ENCODE assay signal across 14 cellular contexts in the genomic region with DNA sequence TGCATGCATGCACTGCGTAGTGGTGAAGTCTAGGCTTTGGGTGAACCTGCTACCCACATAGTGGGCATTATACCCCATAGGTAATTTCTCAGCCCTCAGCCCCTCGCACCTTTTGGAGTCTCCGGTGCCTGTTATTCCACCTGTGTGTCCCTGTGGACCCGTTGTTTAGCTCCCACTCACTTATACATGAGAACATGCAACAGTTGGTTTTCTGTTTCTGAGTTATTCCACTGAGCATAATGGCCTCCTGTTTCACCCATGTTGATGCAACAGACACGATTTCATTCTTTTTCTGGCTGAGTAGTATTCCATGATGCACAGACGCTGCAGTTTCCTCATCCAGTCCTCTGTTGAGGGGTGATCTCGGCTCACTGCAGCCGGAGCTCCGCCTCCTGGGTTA.
A peak's percentile ranks its signal among the peaks of the same experiment; 100 is the strongest.
DNase-seq lines count a peak whose midpoint lies in the region; ATAC-seq and TF ChIP-seq lines count a peak whose summit lies in the region.
"Had no signal": no experiment of that assay in that cellular context is flagged by ENCODE, and none has a peak within 500 bp of the region (broad histone marks: within the 10 kb centered on the region; RNA-seq: fewer than 3 reads in every experiment).

No MANE protein-coding gene starts in this region.

- TF ChIP-seq CTCF in HEK293 (tag by site-specific recombination; IDR thresholded peaks at IDR 0.05): no peak
- no peak for TF ChIP-seq CTCF in GM20000 (IDR thresholded peaks at IDR 0.05; ENCODE audit: extremely low read depth, missing control alignments)

- H3K9me3 Mint-ChIP-seq in activated CD8-positive, alpha-beta memory T cell treated with anti-CD3 and anti-CD28 coated beads, Interleukin-2, amount 10 ng/mL, durations not matched to agents 7 days and 5 days (ENCODE audit: low read depth): peaks cover 2% of the 10 kb centered on the region
- no peaks in the 10 kb centered on the region for H3K9me3 Mint-ChIP-seq in activated CD8-positive, alpha-beta T cell treated with anti-CD3 and anti-CD28 coated beads, Interleukin-2, amount 10 ng/mL, durations not matched to agents 7 days and 5 days (ENCODE audit: insufficient read depth)
- no peaks in the 10 kb centered on the region for H3K9me3 Mint-ChIP-seq in naive thymus-derived CD8-positive, alpha-beta T cell

- peaks cover 2% of the 10 kb centered on the region; the same call in 1 of the 2 replicates for H3K4me1 ChIP-seq in HEK293 (ENCODE audit: control insufficient read depth, insufficient read depth, low read length)

- H3K27me3 Mint-ChIP-seq in activated CD8-positive, alpha-beta memory T cell treated with anti-CD3 and anti-CD28 coated beads, Interleukin-2, amount 10 ng/mL, durations not matched to agents 7 days and 5 days: no peaks in the 10 kb centered on the region
- no peaks in the 10 kb centered on the region for H3K27me3 Mint-ChIP-seq in activated CD8-positive, alpha-beta T cell treated with anti-CD3 and anti-CD28 coated beads, Interleukin-2, amount 10 ng/mL, durations not matched to agents 7 days and 5 days (ENCODE audit: low read depth)
- no peaks in the 10 kb centered on the region for H3K27me3 Mint-ChIP-seq in naive thymus-derived CD8-positive, alpha-beta T cell

- H3K36me3 ChIP-seq in HEK293 (ENCODE audit: control insufficient read depth in 2 of 2, insufficient read depth in 1 of 2, low read length in 2 of 2): peaks cover 0 to 24% of the 10 kb centered on the region in 2 experiments; a peak in 2 of 3 replicates
- H3K36me3 ChIP-seq: Peyer's patch had no signal

- POLR2A ChIA-PET in HEK293 (lab: Yijun Ruan, JAX): interaction anchor here (0.7 kb wide), 1 partner anchor 395 kb away, joined by 3 read pairs; no protein-coding TSS in a partner anchor
- POLR2A ChIA-PET in activated CD8-positive, alpha-beta T cell treated with anti-CD3 and anti-CD28 coated beads, Interleukin-2, amount 10 ng/mL, durations not matched to agents 7 days and 5 days (lab: Charles Lee): interaction anchor here (0.6 kb wide), 1 partner anchor 67 kb away, joined by 3 read pairs; no protein-coding TSS in a partner anchor
- POLR2A ChIA-PET in naive thymus-derived CD8-positive, alpha-beta T cell (lab: Charles Lee): interaction anchor here (1.7 kb wide), 1 partner anchor 18 kb away, joined by 3 read pairs; no protein-coding TSS in a partner anchor

- peaks cover 71% of the 10 kb centered on the region for H3K36me3 Mint-ChIP-seq in activated CD8-positive, alpha-beta memory T cell treated with anti-CD3 and anti-CD28 coated beads, Interleukin-2, amount 10 ng/mL, durations not matched to agents 7 days and 5 days
- peaks cover 77% of the 10 kb centered on the region for H3K36me3 Mint-ChIP-seq in activated CD8-positive, alpha-beta T cell treated with anti-CD3 and anti-CD28 coated beads, Interleukin-2, amount 10 ng/mL, durations not matched to agents 7 days and 5 days (ENCODE audit: low read depth)
- H3K36me3 Mint-ChIP-seq in naive thymus-derived CD8-positive, alpha-beta T cell: peaks cover 0 to 13% (median 6%) of the 10 kb centered on the region in 3 donors

- H3K4me3 ChIP-seq in HEK293 (ENCODE audit: low read depth, low read length): no peak overlapping the region
- H3K4me3 ChIP-seq: A549, Peyer's patch had no signal

- no peak overlapping the region for H3K27ac ChIP-seq in HEK293 (ENCODE audit: extremely low read depth, low read depth, low read length)
- H3K27ac ChIP-seq: A549, C4-2B, Peyer's patch had no signal

- no peaks in the 10 kb centered on the region for H3K9me3 ChIP-seq in HEK293 (ENCODE audit: control insufficient read depth, insufficient read depth, low read depth, low read length)
- H3K9me3 ChIP-seq: A549, Peyer's patch had no signal

- no peak for ATAC-seq in activated CD8-positive, alpha-beta memory T cell treated with anti-CD3 and anti-CD28 coated beads, Interleukin-2, amount 10 ng/mL, durations not matched to agents 7 days and 5 days
- no peak for ATAC-seq in activated CD8-positive, alpha-beta T cell treated with anti-CD3 and anti-CD28 coated beads, Interleukin-2, amount 10 ng/mL, durations not matched to agents 7 days and 5 days
- ATAC-seq in naive thymus-derived CD8-positive, alpha-beta T cell: no peak
- no peak for ATAC-seq in HG02610 (IDR thresholded peaks at IDR 0.05; ENCODE audit: unreplicated experiment)
- ATAC-seq: A549 had no signal

- H3K4me1 Mint-ChIP-seq in activated CD8-positive, alpha-beta memory T cell treated with anti-CD3 and anti-CD28 coated beads, Interleukin-2, amount 10 ng/mL, durations not matched to agents 7 days and 5 days: peaks cover 90% of the 10 kb centered on the region
- peaks cover 96% of the 10 kb centered on the region for H3K4me1 Mint-ChIP-seq in activated CD8-positive, alpha-beta T cell treated with anti-CD3 and anti-CD28 coated beads, Interleukin-2, amount 10 ng/mL, durations not matched to agents 7 days and 5 days (ENCODE audit: low read depth)
- peaks cover 21 to 62% (median 45%) of the 10 kb centered on the region in 4 donors for H3K4me1 Mint-ChIP-seq in naive thymus-derived CD8-positive, alpha-beta T cell

- peak overlapping the region; percentile 92 for H3K27ac Mint-ChIP-seq in activated CD8-positive, alpha-beta memory T cell treated with anti-CD3 and anti-CD28 coated beads, Interleukin-2, amount 10 ng/mL, durations not matched to agents 7 days and 5 days
- H3K27ac Mint-ChIP-seq in activated CD8-positive, alpha-beta T cell treated with anti-CD3 and anti-CD28 coated beads, Interleukin-2, amount 10 ng/mL, durations not matched to agents 7 days and 5 days: peak overlapping the region; percentile 60
- H3K27ac Mint-ChIP-seq in naive thymus-derived CD8-positive, alpha-beta T cell: peak overlapping the region in 7 of 10 donors; percentile 19 to 86 (median 46)

- H3K4me3 Mint-ChIP-seq in activated CD8-positive, alpha-beta memory T cell treated with anti-CD3 and anti-CD28 coated beads, Interleukin-2, amount 10 ng/mL, durations not matched to agents 7 days and 5 days: no peak overlapping the region
- H3K4me3 Mint-ChIP-seq in activated CD8-positive, alpha-beta T cell treated with anti-CD3 and anti-CD28 coated beads, Interleukin-2, amount 10 ng/mL, durations not matched to agents 7 days and 5 days: no peak overlapping the region
- H3K4me3 Mint-ChIP-seq in naive thymus-derived CD8-positive, alpha-beta T cell: no peak overlapping the region

- no peak for DNase-seq in activated CD8-positive, alpha-beta memory T cell treated with anti-CD3 and anti-CD28 coated beads, Interleukin-2, amount 10 ng/mL, durations not matched to agents 7 days and 5 days
- DNase-seq in activated CD8-positive, alpha-beta memory T cell treated with anti-CD3 and anti-CD28 coated beads, Interleukin-2, amount 50 U/mL, for 48 hours: no peak
- no peak for DNase-seq in activated CD8-positive, alpha-beta T cell treated with anti-CD3 and anti-CD28 coated beads, Interleukin-2, amount 10 ng/mL, durations not matched to agents 7 days and 5 days
- peak in 1 of 10 donors; percentile 27 for DNase-seq in naive thymus-derived CD8-positive, alpha-beta T cell
- DNase-seq in GM20000 (ENCODE audit: low spot score): no peak
- DNase-seq in putamen (ENCODE audit: low spot score): no peak
- DNase-seq: DMS53, NCI-H2029 treated with DMSO at 0.1 percent for 48 hours, NCI-H524 had no signal

- CTCF ChIA-PET in activated CD8-positive, alpha-beta memory T cell treated with anti-CD3 and anti-CD28 coated beads, Interleukin-2, amount 10 ng/mL, durations not matched to agents 7 days and 5 days (lab: Charles Lee): interaction anchor here (0.7 to 1.6 kb wide), 3 partner anchors 19 to 48 kb away, joined by 3 to 4 read pairs (median 3); no protein-coding TSS in a partner anchor
- CTCF ChIA-PET in HEK293 (lab: Yijun Ruan, JAX): interaction anchor here (0.5 to 0.8 kb wide), 3 partner anchors 11 to 527 kb away, joined by 4 to 5 read pairs (median 4); no protein-coding TSS in a partner anchor
- CTCF ChIA-PET in activated CD8-positive, alpha-beta T cell treated with anti-CD3 and anti-CD28 coated beads, Interleukin-2, amount 10 ng/mL, durations not matched to agents 7 days and 5 days (lab: Charles Lee): interaction anchor here (1.2 kb wide), 1 partner anchor 17 kb away, joined by 3 read pairs; no protein-coding TSS in a partner anchor

TF ChIP-seq in HEK293, 187 proteins besides CTCF, POLR2A, EP300 and RAD21:
- TF ChIP-seq ZNF266 (tag by site-specific recombination; IDR thresholded peaks at IDR 0.05; ENCODE audit: low read depth) (no peak), ZNF830 (tag by site-specific recombination; IDR thresholded peaks at IDR 0.05; ENCODE audit: low read depth) (no peak), ZNF146 (tag by site-specific recombination; IDR thresholded peaks at IDR 0.05) (peak; percentile 74), ZNF16 (tag by site-specific recombination; IDR thresholded peaks at IDR 0.05; ENCODE audit: low read depth) (no peak), ZNF175 (tag by site-specific recombination; IDR thresholded peaks at IDR 0.05) (no peak), SCRT1 (tag by site-specific recombination; IDR thresholded peaks at IDR 0.05; ENCODE audit: borderline replicate concordance) (peak; percentile 66; the same call in 1 of the 2 replicates), ZNF768 (tag by site-specific recombination; IDR thresholded peaks at IDR 0.05) (no peak), ZNF157 (tag by site-specific recombination; IDR thresholded peaks at IDR 0.05) (no peak), SCRT2 (tag by site-specific recombination; IDR thresholded peaks at IDR 0.05) (peak; percentile 82), TCF7L2 (IDR thresholded peaks at IDR 0.05; ENCODE audit: borderline replicate concordance, low read depth, low read length) (no peak)
